8 cellular contexts compared by ENCODE assay signal in genomic region chr20:63009988-63010769, GRCh38. TPM values are rescaled to one million over a fixed set of nuclear protein-coding genes. Genes with fewer than 3 reads are reported as not detected.
A peak's percentile ranks its signal among the peaks of the same experiment; 100 is the strongest.
DNase-seq lines count a peak whose midpoint lies in the region; ATAC-seq lines count a peak whose summit lies in the region.

No MANE protein-coding gene starts in this region.

- ATAC-seq in GM18870 (IDR thresholded peaks at IDR 0.05; ENCODE audit: unreplicated experiment) = peak; percentile 68
- peak; percentile 50 for ATAC-seq in HG02938 (IDR thresholded peaks at IDR 0.05; ENCODE audit: unreplicated experiment)

- H3K4me2 ChIP-seq in neuronal stem cell (ENCODE audit: insufficient read depth, low read length, poor library complexity, severe bottlenecking) = no peak overlapping the region

- H3K36me3 ChIP-seq in neuronal stem cell (replicated peaks in 1 of 2; ENCODE audit: control insufficient read depth in 2 of 2, insufficient read depth in 2 of 2, low read length in 2 of 2) = no peaks in the 10 kb centered on the region

- peak overlapping the region; percentile 99 for H2AK5ac ChIP-seq in neuronal stem cell (ENCODE audit: low read depth, low read length)

- no peak overlapping the region for H2BK120ac ChIP-seq in neuronal stem cell (ENCODE audit: low read depth, low read length)

- no peak overlapping the region for H4K8ac ChIP-seq in neuronal stem cell (ENCODE audit: low read depth, low read length)

- H3K9me3 ChIP-seq in neuronal stem cell (replicated peaks in 1 of 2; ENCODE audit: control insufficient read depth in 2 of 2, insufficient read depth in 1 of 2, low read depth in 1 of 2, low read length in 2 of 2) = peaks cover 8 to 17% of the 10 kb centered on the region in 2 donors

- H3K18ac ChIP-seq in neuronal stem cell (ENCODE audit: low read length) = peak overlapping the region; percentile 98

- H3K4me3 ChIP-seq in neuronal stem cell (ENCODE audit: low read length in 2 of 2) = no peak overlapping the region

- DNase-seq in NCI-H748 treated with DMSO at 0.1 percent for 48 hours (lab: John Stamatoyannopoulos, UW) (peak; percentile 32), neuronal stem cell (ENCODE audit: low spot score) (no peak), middle frontal gyrus (ENCODE audit: extremely low spot score, low spot score) (no peak), caudate nucleus (lab: John Stamatoyannopoulos, UW) (no peak), retina (no peak)
- DNase-seq in activated T-helper 9 cell treated with anti-CD3 and anti-CD28 coated beads, Interleukin-2, amount 50 U/mL, for 16 hours (ENCODE audit: low read depth) = peak; percentile 59

- H2AFZ ChIP-seq in neuronal stem cell (ENCODE audit: low read length) = no peak overlapping the region

- peaks cover 10 to 27% of the 10 kb centered on the region in 2 donors for H3K4me1 ChIP-seq in neuronal stem cell (ENCODE audit: control insufficient read depth in 2 of 2, insufficient read depth in 1 of 2, low read depth in 1 of 2, low read length in 2 of 2)

- H3K27me3 ChIP-seq in neuronal stem cell (ENCODE audit: control insufficient read depth in 3 of 3, insufficient read depth in 3 of 3, low read depth in 1 of 3, low read length in 3 of 3) = peaks cover 40 to 57% (median 45%) of the 10 kb centered on the region in 3 experiments

- H3K23ac ChIP-seq in neuronal stem cell (ENCODE audit: low read depth, low read length, poor library complexity) = peak overlapping the region; percentile 91

- no peak overlapping the region for H2BK12ac ChIP-seq in neuronal stem cell (ENCODE audit: low read length)

- no peak overlapping the region for H4K91ac ChIP-seq in neuronal stem cell (ENCODE audit: low read depth, low read length, poor library complexity)

- peak overlapping the region; percentile 75 for H2BK5ac ChIP-seq in neuronal stem cell (ENCODE audit: low read length)

- H3K9ac ChIP-seq in neuronal stem cell (ENCODE audit: low read depth, low read length, poor library complexity) = no peak overlapping the region

- H3K27ac ChIP-seq in neuronal stem cell (replicated peaks; ENCODE audit: low read length) (no peak overlapping the region), caudate nucleus (ENCODE audit: low read depth, low read length) (no peak overlapping the region)

- no peak overlapping the region for H3K4ac ChIP-seq in neuronal stem cell (ENCODE audit: low read length)

- no peak overlapping the region for H3K14ac ChIP-seq in neuronal stem cell (ENCODE audit: low read length)

- peak overlapping the region; percentile 96 for H2BK15ac ChIP-seq in neuronal stem cell (ENCODE audit: low read length)

- no CpG with 5 or more reads among the region's 30 CpGs for WGBS in neuronal stem cell (ENCODE audit: extremely low coverage in 2 of 2, insufficient read length in 2 of 2, insufficient replicate concordance in 1 of 2), 2 donors

- H3K79me1 ChIP-seq in neuronal stem cell (ENCODE audit: low read depth, low read length) = peaks cover 3% of the 10 kb centered on the region

RNA-seq across cellular contexts. Expression of gene BHLHE23, which starts 3.4 kb away (rescaled TPM):
- polyA plus RNA-seq in neuronal stem cell (2013, experiment 1 of 2) = not detected
- not detected for polyA plus RNA-seq in neuronal stem cell (2013, experiment 2 of 2)

RNA-seq across cellular contexts. Expression of gene SLC17A9, which starts 57.7 kb away (rescaled TPM):
- 1.6 TPM for polyA plus RNA-seq in neuronal stem cell (2013, experiment 1 of 2)
- 1.9 TPM for polyA plus RNA-seq in neuronal stem cell (2013, experiment 2 of 2)

Comparison
In these comparisons a context has a peak if more than half of its experiments do, and no peak if none do; other contexts are left out.
1. DNase-seq: peak in NCI-H748 treated with DMSO at 0.1 percent for 48 hours (single experiment) and activated T-helper 9 cell treated with anti-CD3 and anti-CD28 coated beads, Interleukin-2, amount 50 U/mL, for 16 hours (single experiment); none in neuronal stem cell (single experiment), middle frontal gyrus (single experiment), caudate nucleus (0 of 61) and retina (single experiment).